19 cellular contexts compared by ENCODE assay signal in genomic region chr7:67654622-67655021, GRCh38.
A peak's percentile ranks its signal among the peaks of the same experiment; 100 is the strongest.
DNase-seq lines count a peak whose midpoint lies in the region; ATAC-seq, FAIRE-seq and TF ChIP-seq lines count a peak whose summit lies in the region.
"Had no signal": no experiment of that assay in that cellular context is flagged by ENCODE, and none has a peak within 500 bp of the region (broad histone marks: within the 10 kb centered on the region; RNA-seq: fewer than 3 reads in every experiment).

No MANE protein-coding gene starts in this region.

- TF ChIP-seq CTCF in heart right ventricle (IDR thresholded peaks at IDR 0.05): no peak
- no peak for TF ChIP-seq CTCF in esophagus muscularis mucosa (IDR thresholded peaks at IDR 0.05)
- TF ChIP-seq CTCF in mesothelial cell of epicardium (IDR thresholded peaks at IDR 0.05; ENCODE audit: unreplicated experiment): no peak
- TF ChIP-seq CTCF in upper lobe of left lung (IDR thresholded peaks at IDR 0.05): no peak
- no peak for TF ChIP-seq CTCF in kidney (IDR thresholded peaks at IDR 0.05; ENCODE audit: borderline replicate concordance, extremely low read depth, insufficient read depth)

- H3K4me1 Mint-ChIP-seq in mesothelial cell of epicardium: peaks cover 9% of the 10 kb centered on the region
- H3K4me1 Mint-ChIP-seq: B cell, CD14-positive monocyte, H9 had no signal

- H3K36me3 Mint-ChIP-seq in mesothelial cell of epicardium: no peaks in the 10 kb centered on the region
- H3K36me3 Mint-ChIP-seq: CD14-positive monocyte; CD8-positive, alpha-beta T cell had no signal

- no peak overlapping the region for H3K4me2 ChIP-seq in GM23248 (ENCODE audit: unreplicated experiment)

- intact Hi-C loops in heart right ventricle (cut with DNase I) (no loop called here), Right ventricle myocardium inferior (cut with DNase I) (no loop called here), esophagus muscularis mucosa (cut with DNase I) (no loop called here), kidney (cut with DNase I) (no loop called here)

- H3K4me1 ChIP-seq in heart right ventricle (peaks cover 6 to 41% (median 20%) of the 10 kb centered on the region in 9 donors), esophagus muscularis mucosa (peaks cover 18 to 53% (median 41%) of the 10 kb centered on the region in 4 donors), upper lobe of left lung (peaks cover 0 to 12% (median 7%) of the 10 kb centered on the region in 4 donors), kidney (ENCODE audit: control insufficient read depth in 1 of 2, insufficient read depth in 1 of 2, low read depth in 1 of 2, low read length in 2 of 2) (no peaks in the 10 kb centered on the region), GM23248 (ENCODE audit: insufficient read depth) (no peaks in the 10 kb centered on the region)

- H3K9me2 ChIP-seq in GM23248 (ENCODE audit: insufficient read depth): no peaks in the 10 kb centered on the region

- DNase-seq in heart right ventricle: no peak
- DNase-seq in Right ventricle myocardium inferior (ENCODE audit: missing footprints): no peak
- no peak for DNase-seq in esophagus muscularis mucosa (ENCODE audit: extremely low spot score)
- no peak for DNase-seq in mesothelial cell of epicardium (ENCODE audit: low spot score in 2 of 2, unreplicated experiment in 2 of 2)
- no peak for DNase-seq in upper lobe of left lung
- no peak for DNase-seq in kidney
- DNase-seq in GM23248: no peak
- DNase-seq in SW 1271 (lab: John Stamatoyannopoulos, UW): no peak
- DNase-seq: ACHN; CD8-positive, alpha-beta T cell; COR-L47; DND-41; GDM1; GOT3; H9 had no signal

- H3K4me3 Mint-ChIP-seq in mesothelial cell of epicardium: no peak overlapping the region
- H3K4me3 Mint-ChIP-seq: B cell; CD14-positive monocyte; CD8-positive, alpha-beta T cell; H9 had no signal

- H2AFZ ChIP-seq in GM23248: no peak overlapping the region

- 71 to 86% methylated on average over 1 of the region's 1 CpG for WGBS in heart right ventricle, 2 donors
- 20% methylated on average over 1 of the region's 1 CpG for WGBS in esophagus muscularis mucosa
- WGBS in upper lobe of left lung, 2 donors: 80% methylated on average over 1 of the region's 1 CpG
- 11 to 17% methylated on average over 1 of the region's 1 CpG for WGBS in GM23248 (ENCODE audit: low coverage in 1 of 2, low lambda C conversion rate in 2 of 2, missing lambda C conversion rate in 2 of 2), 2 experiments

- no peak overlapping the region for H3K27ac ChIP-seq in heart right ventricle
- H3K27ac ChIP-seq in esophagus muscularis mucosa (replicated peaks in 1 of 4): peak overlapping the region; percentile 29 to 58 (median 40)
- H3K27ac ChIP-seq in upper lobe of left lung: no peak overlapping the region
- no peak overlapping the region for H3K27ac ChIP-seq in kidney (ENCODE audit: low read depth in 2 of 2, low read length in 2 of 2)
- H3K27ac ChIP-seq in GM23248: no peak overlapping the region

- TF ChIP-seq POLR2A in esophagus muscularis mucosa (IDR thresholded peaks at IDR 0.05; ENCODE audit: low read depth) (no peak), upper lobe of left lung (IDR thresholded peaks at IDR 0.05) (no peak)

- no peak for TF ChIP-seq EP300 in esophagus muscularis mucosa (IDR thresholded peaks at IDR 0.05)
- no peak for TF ChIP-seq EP300 in upper lobe of left lung (IDR thresholded peaks at IDR 0.05)

- FAIRE-seq in kidney (lab: Jason Lieb, UNC): no peak
- FAIRE-seq: D721Med, GM12892 had no signal

- H3K4me3 ChIP-seq in heart right ventricle: no peak overlapping the region
- no peak overlapping the region for H3K4me3 ChIP-seq in esophagus muscularis mucosa
- no peak overlapping the region for H3K4me3 ChIP-seq in upper lobe of left lung
- no peak overlapping the region for H3K4me3 ChIP-seq in kidney (ENCODE audit: low read length in 2 of 2)
- H3K4me3 ChIP-seq in GM23248: no peak overlapping the region

- no peaks in the 10 kb centered on the region for H3K79me2 ChIP-seq in GM23248 (ENCODE audit: insufficient read depth)

- no peaks in the 10 kb centered on the region for H4K20me1 ChIP-seq in GM23248 (ENCODE audit: insufficient read depth)

- no peaks in the 10 kb centered on the region for H3F3A ChIP-seq in GM23248 (ENCODE audit: insufficient read depth)

- H3K9ac ChIP-seq in kidney (ENCODE audit: low read length in 2 of 2): no peak overlapping the region
- H3K9ac ChIP-seq in GM23248: no peak overlapping the region

- peaks cover 17% of the 10 kb centered on the region for H3K27me3 Mint-ChIP-seq in mesothelial cell of epicardium (ENCODE audit: low read depth)
- H3K27me3 Mint-ChIP-seq: B cell had no signal

- in situ Hi-C loops in GM23248 (cut with MboI): no loop called here

- H3K27ac Mint-ChIP-seq in mesothelial cell of epicardium: peak overlapping the region; percentile 19
- H3K27ac Mint-ChIP-seq: B cell; CD14-positive monocyte; CD8-positive, alpha-beta T cell had no signal

- H3K27me3 ChIP-seq in heart right ventricle: peaks cover 0 to 17% (median 0%) of the 10 kb centered on the region in 7 donors
- no peaks in the 10 kb centered on the region for H3K27me3 ChIP-seq in esophagus muscularis mucosa
- no peaks in the 10 kb centered on the region for H3K27me3 ChIP-seq in upper lobe of left lung
- no peaks in the 10 kb centered on the region for H3K27me3 ChIP-seq in GM23248 (replicated peaks; ENCODE audit: insufficient read depth)

- H3K9me3 ChIP-seq in heart right ventricle (no peaks in the 10 kb centered on the region), esophagus muscularis mucosa (no peaks in the 10 kb centered on the region), upper lobe of left lung (no peaks in the 10 kb centered on the region), kidney (ENCODE audit: control insufficient read depth in 1 of 2, low read length in 2 of 2) (no peaks in the 10 kb centered on the region), GM23248 (ENCODE audit: low read depth) (no peaks in the 10 kb centered on the region)

- ATAC-seq in heart right ventricle: peak in 5 of 8 donors; percentile 31 to 60 (median 43)
- no peak for ATAC-seq in Right ventricle myocardium inferior
- peak; percentile 21 to 70 for ATAC-seq in upper lobe of left lung (ENCODE audit: low FRiP score in 2 of 2)
- ATAC-seq: CD8-positive, alpha-beta T cell had no signal

- no peaks in the 10 kb centered on the region for H3K9me3 Mint-ChIP-seq in mesothelial cell of epicardium

- no peaks in the 10 kb centered on the region for H3K36me3 ChIP-seq in heart right ventricle
- H3K36me3 ChIP-seq in esophagus muscularis mucosa: no peaks in the 10 kb centered on the region
- no peaks in the 10 kb centered on the region for H3K36me3 ChIP-seq in upper lobe of left lung
- H3K36me3 ChIP-seq in kidney (ENCODE audit: control insufficient read depth in 1 of 2, insufficient read depth in 2 of 2, low read length in 2 of 2): no peaks in the 10 kb centered on the region
- no peaks in the 10 kb centered on the region for H3K36me3 ChIP-seq in GM23248 (ENCODE audit: low read depth)

Comparison
In these comparisons a context has a peak if more than half of its experiments do, and no peak if none do; other contexts are left out.
1. H3K27ac ChIP-seq: peak in esophagus muscularis mucosa (4 of 4); none in heart right ventricle (0 of 10), upper lobe of left lung (0 of 4), kidney (0 of 2) and GM23248 (single experiment).